In the genomic region with DNA sequence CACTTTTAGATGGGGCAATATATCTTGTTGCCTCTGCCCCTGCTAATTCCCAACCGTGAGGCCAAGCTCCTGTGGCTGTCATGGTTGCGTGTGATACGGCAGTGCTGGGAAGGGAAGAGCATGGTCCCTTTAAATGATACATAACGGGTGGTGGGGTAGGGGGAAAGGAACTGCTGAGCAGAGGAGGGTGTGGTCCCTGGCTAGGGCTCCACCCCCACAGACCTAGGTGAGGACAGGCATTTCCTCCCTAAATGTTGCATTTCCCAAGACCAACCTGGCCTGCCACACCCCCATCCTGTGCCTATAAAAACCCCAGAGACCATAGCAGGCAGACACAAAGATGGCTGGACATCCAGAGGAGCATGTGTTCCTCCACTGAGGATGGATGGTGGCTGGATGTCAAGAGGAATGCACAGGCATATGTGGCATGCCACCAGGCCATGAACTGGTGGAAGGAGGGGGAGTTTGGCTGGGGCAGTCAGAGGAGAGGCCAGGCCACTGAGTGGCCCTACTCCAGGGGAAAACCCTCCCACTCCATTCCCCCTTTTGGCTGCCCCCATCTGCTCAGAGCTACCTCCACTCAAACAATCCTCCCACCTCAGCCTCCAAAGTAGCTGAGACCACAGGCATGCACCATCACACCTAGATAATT, we compare ENCODE assay signal across 1 cellular context.
TF ChIP-seq lines count a peak whose summit lies in the region.

No MANE protein-coding gene starts in this region.

TF ChIP-seq in IMR-90, 13 proteins besides CTCF, POLR2A, EP300 and RAD21:
- TF ChIP-seq RFX5 (IDR thresholded peaks at IDR 0.05; ENCODE audit: low read depth, low read length) (no peak), CEBPB (IDR thresholded peaks at IDR 0.05; ENCODE audit: low read depth, low read length) (no peak), CHD1 (IDR thresholded peaks at IDR 0.05; ENCODE audit: low read depth, low read length) (no peak), NFE2L2 (IDR thresholded peaks at IDR 0.05; ENCODE audit: low read depth, low read length) (no peak), FOS (IDR thresholded peaks at IDR 0.05; ENCODE audit: low read depth, low read length) (no peak), MAFK (IDR thresholded peaks at IDR 0.05; ENCODE audit: low read depth, low read length) (no peak), SMC3 (IDR thresholded peaks at IDR 0.05; ENCODE audit: low read depth, low read length) (no peak), RCOR1 (IDR thresholded peaks at IDR 0.05; ENCODE audit: insufficient replicate concordance, low read length) (no peak), MXI1 (IDR thresholded peaks at IDR 0.05; ENCODE audit: borderline replicate concordance, low read depth, low read length) (no peak), BHLHE40 (IDR thresholded peaks at IDR 0.05; ENCODE audit: low read depth, low read length) (no peak), MAZ (IDR thresholded peaks at IDR 0.05; ENCODE audit: borderline replicate concordance, low read depth, low read length) (no peak)
- TF ChIP-seq, protein P1, sequence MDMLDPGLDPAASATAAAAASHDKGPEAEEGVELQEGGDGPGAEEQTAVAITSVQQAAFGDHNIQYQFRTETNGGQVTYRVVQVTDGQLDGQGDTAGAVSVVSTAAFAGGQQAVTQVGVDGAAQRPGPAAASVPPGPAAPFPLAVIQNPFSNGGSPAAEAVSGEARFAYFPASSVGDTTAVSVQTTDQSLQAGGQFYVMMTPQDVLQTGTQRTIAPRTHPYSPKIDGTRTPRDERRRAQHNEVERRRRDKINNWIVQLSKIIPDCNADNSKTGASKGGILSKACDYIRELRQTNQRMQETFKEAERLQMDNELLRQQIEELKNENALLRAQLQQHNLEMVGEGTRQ (IDR thresholded peaks at IDR 0.05; ENCODE audit: low read depth, low read length) = no peak
- TF ChIP-seq, protein P2, sequence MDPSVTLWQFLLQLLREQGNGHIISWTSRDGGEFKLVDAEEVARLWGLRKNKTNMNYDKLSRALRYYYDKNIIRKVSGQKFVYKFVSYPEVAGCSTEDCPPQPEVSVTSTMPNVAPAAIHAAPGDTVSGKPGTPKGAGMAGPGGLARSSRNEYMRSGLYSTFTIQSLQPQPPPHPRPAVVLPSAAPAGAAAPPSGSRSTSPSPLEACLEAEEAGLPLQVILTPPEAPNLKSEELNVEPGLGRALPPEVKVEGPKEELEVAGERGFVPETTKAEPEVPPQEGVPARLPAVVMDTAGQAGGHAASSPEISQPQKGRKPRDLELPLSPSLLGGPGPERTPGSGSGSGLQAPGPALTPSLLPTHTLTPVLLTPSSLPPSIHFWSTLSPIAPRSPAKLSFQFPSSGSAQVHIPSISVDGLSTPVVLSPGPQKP (IDR thresholded peaks at IDR 0.05; ENCODE audit: borderline replicate concordance, low read depth, low read length) = no peak
